17 cellular contexts compared by ENCODE assay signal in genomic region chr12:111759276-111759675, GRCh38. TPM values are rescaled to one million over a fixed set of nuclear protein-coding genes. Genes with fewer than 3 reads are reported as not detected.
DNase-seq lines count a peak whose midpoint lies in the region; ATAC-seq and TF ChIP-seq lines count a peak whose summit lies in the region.
"Had no signal": no experiment of that assay in that cellular context is flagged by ENCODE, and none has a peak within 500 bp of the region (broad histone marks: within the 10 kb centered on the region; RNA-seq: fewer than 3 reads in every experiment).

No MANE protein-coding gene starts in this region.

- 0 out of 2 replicates have a peak, but pooled peaks cover 5% of the 10 kb centered on the region for H3K36me3 ChIP-seq in KOPT-K1 (ENCODE audit: insufficient read depth, low read length)
- H3K36me3 ChIP-seq in psoas muscle (ENCODE audit: insufficient read depth in 1 of 2, low read depth in 1 of 2): peaks cover 2 to 21% of the 10 kb centered on the region in 2 donors

- H3K4me1 Mint-ChIP-seq in activated naive CD8-positive, alpha-beta T cell treated with anti-CD3 and anti-CD28 coated beads, Interleukin-2, amount 10 ng/mL, durations not matched to agents 7 days and 5 days: peaks cover 31% of the 10 kb centered on the region
- peaks cover 15% of the 10 kb centered on the region for H3K4me1 Mint-ChIP-seq in activated naive CD8-positive, alpha-beta T cell treated with anti-CD3 and anti-CD28 coated beads for 36 hours
- H3K4me1 Mint-ChIP-seq in brain (peaks cover 34% of the 10 kb centered on the region), HFFc6 (ENCODE audit: low read depth) (no peaks in the 10 kb centered on the region)

- H3K9me3 Mint-ChIP-seq in activated naive CD8-positive, alpha-beta T cell treated with anti-CD3 and anti-CD28 coated beads, Interleukin-2, amount 10 ng/mL, durations not matched to agents 7 days and 5 days: no peaks in the 10 kb centered on the region
- no peaks in the 10 kb centered on the region for H3K9me3 Mint-ChIP-seq in activated naive CD8-positive, alpha-beta T cell treated with anti-CD3 and anti-CD28 coated beads for 36 hours
- no peaks in the 10 kb centered on the region for H3K9me3 Mint-ChIP-seq in brain
- no peaks in the 10 kb centered on the region for H3K9me3 Mint-ChIP-seq in HFFc6

- H3K27ac Mint-ChIP-seq in activated naive CD8-positive, alpha-beta T cell treated with anti-CD3 and anti-CD28 coated beads, Interleukin-2, amount 10 ng/mL, durations not matched to agents 7 days and 5 days: peak overlapping the region; percentile 4
- no peak overlapping the region for H3K27ac Mint-ChIP-seq in activated naive CD8-positive, alpha-beta T cell treated with anti-CD3 and anti-CD28 coated beads for 36 hours
- H3K27ac Mint-ChIP-seq in brain (peak overlapping the region in 3 of 5 experiments; percentile 28 to 58 (median 50)), HFFc6 (no peak overlapping the region)

- intact Hi-C loops in psoas muscle (cut with DNase I): no loop called here

- POLR2A ChIA-PET in activated naive CD8-positive, alpha-beta T cell treated with anti-CD3 and anti-CD28 coated beads, Interleukin-2, amount 10 ng/mL, durations not matched to agents 7 days and 5 days (lab: Charles Lee): interaction anchor here (0.7 kb wide), 1 partner anchor 34 kb away, joined by 3 read pairs; no protein-coding TSS in a partner anchor

- peaks cover 19% of the 10 kb centered on the region for H3K27me3 Mint-ChIP-seq in activated naive CD8-positive, alpha-beta T cell treated with anti-CD3 and anti-CD28 coated beads, Interleukin-2, amount 10 ng/mL, durations not matched to agents 7 days and 5 days
- peaks cover 6% of the 10 kb centered on the region for H3K27me3 Mint-ChIP-seq in activated naive CD8-positive, alpha-beta T cell treated with anti-CD3 and anti-CD28 coated beads for 36 hours
- H3K27me3 Mint-ChIP-seq in brain (no peaks in the 10 kb centered on the region), HFFc6 (ENCODE audit: insufficient read depth) (no peaks in the 10 kb centered on the region; the same call in 1 of the 2 replicates)

- peaks cover 28% of the 10 kb centered on the region for H3K4me1 ChIP-seq in psoas muscle

- H3K4me3 ChIP-seq in psoas muscle: no peak overlapping the region
- H3K4me3 ChIP-seq: GM12878 had no signal

- H3K36me3 Mint-ChIP-seq in activated naive CD8-positive, alpha-beta T cell treated with anti-CD3 and anti-CD28 coated beads, Interleukin-2, amount 10 ng/mL, durations not matched to agents 7 days and 5 days: peaks cover 1% of the 10 kb centered on the region
- H3K36me3 Mint-ChIP-seq in activated naive CD8-positive, alpha-beta T cell treated with anti-CD3 and anti-CD28 coated beads for 36 hours: peaks cover 4% of the 10 kb centered on the region
- H3K36me3 Mint-ChIP-seq in brain (peaks cover 4% of the 10 kb centered on the region), HFFc6 (ENCODE audit: low read depth) (no peaks in the 10 kb centered on the region)

- H3K27ac ChIP-seq in KOPT-K1 (ENCODE audit: low read depth, low read length, poor library complexity, severe bottlenecking): peak overlapping the region; percentile 21
- H3K27ac ChIP-seq in psoas muscle: peak overlapping the region; percentile 86
- H3K27ac ChIP-seq: 22Rv1 had no signal

- TF ChIP-seq CTCF in brain (conservative IDR thresholded peaks at IDR 0.05) (no peak), psoas muscle (IDR thresholded peaks at IDR 0.05) (no peak), HFFc6 (IDR thresholded peaks at IDR 0.05) (no peak)

- no peak for DNase-seq in activated naive CD8-positive, alpha-beta T cell treated with anti-CD3 and anti-CD28 coated beads, Interleukin-2, amount 10 ng/mL, durations not matched to agents 7 days and 5 days
- DNase-seq in activated naive CD8-positive, alpha-beta T cell treated with anti-CD3 and anti-CD28 coated beads for 36 hours: no peak
- no peak for DNase-seq in psoas muscle
- DNase-seq in HFFc6: no peak
- DNase-seq: DMS79 treated with DMSO at 0.1 percent for 48 hours, NCI-H1417 treated with DMSO at 0.1 percent for 48 hours, NCI-H2029, NCI-H2171 treated with DMSO at 0.1 percent for 48 hours, NCI-H446 treated with DMSO at 0.1 percent for 48 hours, OCI-M1, RPMI8226 had no signal

- no peaks in the 10 kb centered on the region for H3K27me3 ChIP-seq in psoas muscle (ENCODE audit: insufficient read depth in 3 of 3, low read length in 2 of 3)

- H3K9me3 ChIP-seq in KOPT-K1 (ENCODE audit: insufficient read depth, low read length, poor library complexity, severe bottlenecking): no peaks in the 10 kb centered on the region
- no peaks in the 10 kb centered on the region for H3K9me3 ChIP-seq in psoas muscle

- no peak overlapping the region for H3K4me3 Mint-ChIP-seq in activated naive CD8-positive, alpha-beta T cell treated with anti-CD3 and anti-CD28 coated beads, Interleukin-2, amount 10 ng/mL, durations not matched to agents 7 days and 5 days
- H3K4me3 Mint-ChIP-seq in activated naive CD8-positive, alpha-beta T cell treated with anti-CD3 and anti-CD28 coated beads for 36 hours: no peak overlapping the region
- H3K4me3 Mint-ChIP-seq in brain (peak overlapping the region in 1 of 5 experiments; percentile 46), HFFc6 (no peak overlapping the region)

- ATAC-seq in activated naive CD8-positive, alpha-beta T cell treated with anti-CD3 and anti-CD28 coated beads, Interleukin-2, amount 10 ng/mL, durations not matched to agents 7 days and 5 days (ENCODE audit: low read depth): no peak
- ATAC-seq in psoas muscle: no peak
- ATAC-seq in HG02970 (IDR thresholded peaks at IDR 0.05; ENCODE audit: low FRiP score, unreplicated experiment): no peak
- ATAC-seq in GM21528 (IDR thresholded peaks at IDR 0.05; ENCODE audit: low FRiP score, unreplicated experiment): no peak
- ATAC-seq: GM12878 had no signal

- WGBS in psoas muscle, 3 donors: 84 to 94% (median 89%) methylated on average over 7 of the region's 7 CpGs

RNA-seq across cellular contexts. Expression of gene ALDH2, which starts 7.5 kb away (rescaled TPM):
- total RNA-seq in activated naive CD8-positive, alpha-beta T cell treated with anti-CD3 and anti-CD28 coated beads, Interleukin-2, amount 10 ng/mL, durations not matched to agents 7 days and 5 days: 1 to 10 TPM in 1 of 2 experiments, under 1 TPM in 1; 0.99 to 1.9 TPM
- 1 to 10 TPM; 1.4 to 1.6 TPM for total RNA-seq in activated naive CD8-positive, alpha-beta T cell treated with anti-CD3 and anti-CD28 coated beads for 36 hours
- 157 TPM for polyA plus RNA-seq in brain (ENCODE audit: insufficient read depth, low read depth, low replicate concordance)
- 100 to 1,000 TPM; 135 to 212 (median 158) TPM for total RNA-seq in psoas muscle
- polyA plus RNA-seq in psoas muscle: 100 to 1,000 TPM in 1 of 3 donors, 10 to 100 TPM in 2; 66.6 to 129 (median 90.4) TPM
- 10 to 100 TPM; 12.1 to 43.3 (median 15.8) TPM for total RNA-seq in HFFc6 (2021; fragmentation: NEBNext Ultra II Directional; extraction: Animal tissue kit (Norgen Biotek cat#: 25700))

Comparison
In these comparisons a context has a peak if more than half of its experiments do, and no peak if none do; other contexts are left out.
1. H3K27ac Mint-ChIP-seq: peak in activated naive CD8-positive, alpha-beta T cell treated with anti-CD3 and anti-CD28 coated beads, Interleukin-2, amount 10 ng/mL, durations not matched to agents 7 days and 5 days (single experiment) and brain (3 of 5); none in activated naive CD8-positive, alpha-beta T cell treated with anti-CD3 and anti-CD28 coated beads for 36 hours (single experiment) and HFFc6 (single experiment).
2. RNA of gene ALDH2, which starts 7.5 kb away (total RNA-seq): 135 to 212 TPM in psoas muscle and 12.1 to 43.3 TPM in HFFc6; 0.99 to 1.9 TPM in activated naive CD8-positive, alpha-beta T cell treated with anti-CD3 and anti-CD28 coated beads, Interleukin-2, amount 10 ng/mL, durations not matched to agents 7 days and 5 days and 1.4 to 1.6 TPM in activated naive CD8-positive, alpha-beta T cell treated with anti-CD3 and anti-CD28 coated beads for 36 hours; every median in the first group is over 4 times any median in the second.